ENCODE assay signal across 9 cellular contexts in genomic region chr18:57833441-57834101, GRCh38. TPM values are rescaled to one million over a fixed set of nuclear protein-coding genes. Genes with fewer than 3 reads are reported as not detected.
DNase-seq lines count a peak whose midpoint lies in the region; ATAC-seq and TF ChIP-seq lines count a peak whose summit lies in the region.
"Had no signal": no experiment of that assay in that cellular context is flagged by ENCODE, and none has a peak within 500 bp of the region (broad histone marks: within the 10 kb centered on the region; RNA-seq: fewer than 3 reads in every experiment).

No MANE protein-coding gene starts in this region.

- peak overlapping the region; percentile 12 for H3K4me2 ChIP-seq in Loucy (ENCODE audit: low read depth, low read length, poor library complexity, severe bottlenecking)

- TF ChIP-seq CTCF in Loucy (conservative IDR thresholded peaks at IDR 0.05; ENCODE audit: low read length) (no peak), chondrocyte (IDR thresholded peaks at IDR 0.05) (no peak), mesothelial cell of epicardium (IDR thresholded peaks at IDR 0.05; ENCODE audit: unreplicated experiment) (no peak)

- H3K9me2 ChIP-seq in Loucy (replicated peaks; ENCODE audit: low read depth, low read length): no peaks in the 10 kb centered on the region

- peak; percentile 75 for DNase-seq in NCI-H748 (lab: John Stamatoyannopoulos, UW; ENCODE audit: unreplicated experiment)
- no peak for DNase-seq in NCI-H748 treated with DMSO at 0.1 percent for 48 hours (lab: John Stamatoyannopoulos, UW)
- no peak for DNase-seq in chondrocyte (ENCODE audit: low spot score)
- DNase-seq in stimulated activated CD4-positive, alpha-beta T cell treated with anti-CD3 and anti-CD28 coated beads, Interleukin-4, amount 100 ng/mL, for 1 hour: peak; percentile 19
- DNase-seq in mesothelial cell of epicardium (ENCODE audit: low spot score in 2 of 2, unreplicated experiment in 2 of 2): no peak
- DNase-seq in foreskin melanocyte: no peak

- H3K4me1 ChIP-seq in Loucy (ENCODE audit: insufficient read depth, low read length, poor library complexity, severe bottlenecking): peaks cover 21% of the 10 kb centered on the region

- peak; percentile 50 for ATAC-seq in GM21723 (IDR thresholded peaks at IDR 0.05; ENCODE audit: unreplicated experiment)

- H3K36me3 Mint-ChIP-seq in chondrocyte (ENCODE audit: low read depth): no peaks in the 10 kb centered on the region
- no peaks in the 10 kb centered on the region for H3K36me3 Mint-ChIP-seq in mesothelial cell of epicardium

- no peaks in the 10 kb centered on the region for H3K27me3 Mint-ChIP-seq in chondrocyte (ENCODE audit: low read depth)
- no peaks in the 10 kb centered on the region for H3K27me3 Mint-ChIP-seq in mesothelial cell of epicardium (ENCODE audit: low read depth)

- H3K9ac ChIP-seq in Loucy (ENCODE audit: low read depth, low read length, poor library complexity, severe bottlenecking): no peak overlapping the region

- no peaks in the 10 kb centered on the region for H3K27me3 ChIP-seq in Loucy (ENCODE audit: insufficient read depth, low read length, poor library complexity, severe bottlenecking)

- peak overlapping the region; percentile 62 for H2AFZ ChIP-seq in Loucy (ENCODE audit: low read length)

- no peaks in the 10 kb centered on the region for H3K36me3 ChIP-seq in Loucy (ENCODE audit: insufficient read depth, low read length)
- H3K36me3 ChIP-seq: neutrophil had no signal

- peaks cover 21% of the 10 kb centered on the region for H3K4me1 Mint-ChIP-seq in chondrocyte (ENCODE audit: low read depth)
- no peaks in the 10 kb centered on the region for H3K4me1 Mint-ChIP-seq in mesothelial cell of epicardium

- no peaks in the 10 kb centered on the region for H3K9me3 ChIP-seq in Loucy (ENCODE audit: insufficient read depth, low read depth, low read length)
- H3K9me3 ChIP-seq: neutrophil had no signal

- H3K9me3 Mint-ChIP-seq in chondrocyte (ENCODE audit: low read depth) (peaks cover 2% of the 10 kb centered on the region), mesothelial cell of epicardium (peaks cover 14% of the 10 kb centered on the region)

- H4K20me1 ChIP-seq in Loucy (ENCODE audit: insufficient read depth, low read length, poor library complexity, severe bottlenecking): no peaks in the 10 kb centered on the region

- H3K27ac Mint-ChIP-seq in chondrocyte (ENCODE audit: unreplicated experiment) (peak overlapping the region; percentile 84), mesothelial cell of epicardium (no peak overlapping the region)

- H3K4me3 ChIP-seq in Loucy (ENCODE audit: low read length, poor library complexity, severe bottlenecking): no peak overlapping the region

- no peaks in the 10 kb centered on the region for H3K79me2 ChIP-seq in Loucy (ENCODE audit: insufficient read depth, low read length)

- peaks cover 4% of the 10 kb centered on the region; the same call in 1 of the 2 replicates for H3F3A ChIP-seq in Loucy (ENCODE audit: low read depth)

- H3K4me3 Mint-ChIP-seq in chondrocyte (ENCODE audit: unreplicated experiment) (peak overlapping the region; percentile 18), mesothelial cell of epicardium (no peak overlapping the region)

RNA-seq across cellular contexts. Expression of gene ATP8B1, which starts 30.5 kb away (rescaled TPM):
- total RNA-seq in chondrocyte: 28.1 to 38.3 TPM (median 35.4 TPM) in 3 replicates
- 14.0 to 18.5 TPM (median 14.1 TPM) in 3 replicates for total RNA-seq in mesothelial cell of epicardium

Comparison
In these comparisons a context has a peak if more than half of its experiments do, and no peak if none do; other contexts are left out.
1. DNase-seq: peak in NCI-H748 (single experiment) and stimulated activated CD4-positive, alpha-beta T cell treated with anti-CD3 and anti-CD28 coated beads, Interleukin-4, amount 100 ng/mL, for 1 hour (single experiment); none in NCI-H748 treated with DMSO at 0.1 percent for 48 hours (single experiment), chondrocyte (single experiment), mesothelial cell of epicardium (0 of 2) and foreskin melanocyte (single experiment).